In the genomic region with DNA sequence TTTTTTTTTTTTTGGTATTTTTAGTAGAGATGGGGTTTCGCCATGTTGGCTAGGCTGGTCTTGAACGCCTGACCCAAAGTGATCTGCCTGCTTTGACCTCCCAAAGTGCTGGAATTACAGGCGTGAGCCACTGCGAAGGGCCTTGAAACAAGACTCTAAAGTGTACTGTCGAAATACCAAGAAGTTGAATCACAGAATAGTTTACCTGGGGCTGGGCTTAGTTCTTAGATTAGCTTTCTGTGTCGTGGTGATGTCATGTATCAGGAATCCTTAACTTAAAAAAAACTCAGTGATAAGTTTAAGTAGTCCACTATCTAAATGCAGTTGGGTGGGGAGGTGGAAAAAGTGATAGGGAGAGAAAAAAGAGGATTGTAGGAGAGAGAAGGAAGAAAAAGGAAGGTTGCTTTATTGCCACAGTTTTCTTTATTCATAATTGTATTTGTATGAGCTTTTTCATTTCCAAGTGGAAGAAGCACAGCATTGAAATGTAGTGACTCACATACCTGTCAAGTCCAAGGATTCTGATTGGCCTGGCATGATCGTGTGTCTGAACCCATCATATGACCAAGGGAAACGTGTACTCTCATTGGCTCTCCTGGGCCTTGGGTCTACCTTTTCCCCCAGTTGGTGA, we compare ENCODE assay signal across 8 cellular contexts. TPM values are rescaled to one million over a fixed set of nuclear protein-coding genes. Genes with fewer than 3 reads are reported as not detected.
DNase-seq lines count a peak whose midpoint lies in the region; ATAC-seq and TF ChIP-seq lines count a peak whose summit lies in the region.

No MANE protein-coding gene starts in this region.

- H3K9me2 ChIP-seq in SK-N-SH: no peaks in the 10 kb centered on the region

- H3K79me2 ChIP-seq in SK-N-SH (ENCODE audit: insufficient read depth): peaks cover 92% of the 10 kb centered on the region

- TF ChIP-seq EP300 in SK-N-SH (IDR thresholded peaks at IDR 0.05; ENCODE audit: borderline replicate concordance in 1 of 2, low read depth in 1 of 2, low read length in 1 of 2): no peak

- H3K36me3 ChIP-seq in HEK293 (ENCODE audit: control insufficient read depth in 2 of 2, insufficient read depth in 1 of 2, low read length in 2 of 2): no peaks in the 10 kb centered on the region
- peaks cover 0 to 3% of the 10 kb centered on the region in 2 experiments for H3K36me3 ChIP-seq in SK-N-SH (replicated peaks in 1 of 2; ENCODE audit: control insufficient read depth in 1 of 2, insufficient read depth in 2 of 2, low read length in 1 of 2)

- ATAC-seq in HG02852 (IDR thresholded peaks at IDR 0.05; ENCODE audit: unreplicated experiment): no peak

- H3K4me1 ChIP-seq in HEK293 (ENCODE audit: control insufficient read depth, insufficient read depth, low read length): peaks cover 28% of the 10 kb centered on the region
- H3K4me1 ChIP-seq in SK-N-SH (ENCODE audit: control insufficient read depth in 1 of 2, insufficient read depth in 2 of 2, low read depth in 1 of 2, low read length in 1 of 2): peaks cover 5 to 18% of the 10 kb centered on the region in 2 experiments; a peak in 2 of 4 replicates

- TF ChIP-seq CTCF in HEK293 (tag by site-specific recombination; IDR thresholded peaks at IDR 0.05): no peak
- no peak for TF ChIP-seq CTCF in SK-N-SH (IDR thresholded peaks at IDR 0.05)

- DNase-seq in SK-N-SH (no peak), fibroblast of the conjunctiva (ENCODE audit: low read depth) (peak; percentile 65), skeletal muscle cell (ENCODE audit: low read depth) (peak; percentile 36), AG20443 (ENCODE audit: low spot score) (no peak), HUDEP-2 (lab: John Stamatoyannopoulos, UW; ENCODE audit: unreplicated experiment in 76 of 76) (no peak), cerebellar nuclear complex (lab: John Stamatoyannopoulos, UW) (no peak)

- TF ChIP-seq RAD21 in SK-N-SH (IDR thresholded peaks at IDR 0.05; ENCODE audit: low read length): no peak

- POLR2A ChIA-PET in HEK293 (lab: Yijun Ruan, JAX): interaction anchor here (0.6 to 1.4 kb wide), 4 partner anchors 11 to 225 kb away, joined by 3 to 5 read pairs (median 4); no protein-coding TSS in a partner anchor
- POLR2A ChIA-PET in SK-N-SH (lab: Yijun Ruan, JAX): interaction anchor here (0.6 kb wide), 1 partner anchor 109 kb away, joined by 3 read pairs; no protein-coding TSS in a partner anchor

- H3K9me3 ChIP-seq in HEK293 (ENCODE audit: control insufficient read depth, insufficient read depth, low read depth, low read length) (no peaks in the 10 kb centered on the region), SK-N-SH (no peaks in the 10 kb centered on the region)

- H3K27me3 ChIP-seq in SK-N-SH (ENCODE audit: insufficient read depth): no peaks in the 10 kb centered on the region

- WGBS in SK-N-SH (ENCODE audit: low lambda C conversion rate): 23% methylated on average over 8 of the region's 8 CpGs

- no peak overlapping the region for H3K9ac ChIP-seq in SK-N-SH

- H3K4me3 ChIP-seq in HEK293 (ENCODE audit: low read depth, low read length) (no peak overlapping the region), SK-N-SH (ENCODE audit: low read depth in 2 of 2, low read length in 1 of 2) (no peak overlapping the region), skeletal muscle cell (ENCODE audit: low read depth, low read length) (no peak overlapping the region)

- peaks cover 7% of the 10 kb centered on the region for H4K20me1 ChIP-seq in SK-N-SH (ENCODE audit: insufficient read depth)

- CTCF ChIA-PET in HEK293 (lab: Yijun Ruan, JAX): interaction anchor here (0.6 kb wide), 2 partner anchors 222 to 892 kb away, joined by 3 to 4 read pairs; no protein-coding TSS in a partner anchor
- CTCF ChIA-PET in SK-N-SH (lab: Yijun Ruan, JAX): interaction anchor here (0.5 kb wide), 1 partner anchor 12 kb away, joined by 3 read pairs; no protein-coding TSS in a partner anchor

- peak overlapping the region; percentile 35 for H3K4me2 ChIP-seq in SK-N-SH

- H3K27ac ChIP-seq in HEK293 (ENCODE audit: extremely low read depth, low read depth, low read length) (no peak overlapping the region), SK-N-SH (ENCODE audit: low read depth in 2 of 2, low read length in 1 of 2) (peak overlapping the region in 1 of 2 experiments; percentile 63; a peak in 3 of 4 replicates)

- H2AFZ ChIP-seq in SK-N-SH (ENCODE audit: low read depth): no peak overlapping the region

- peaks cover 16% of the 10 kb centered on the region for H3F3A ChIP-seq in SK-N-SH (replicated peaks; ENCODE audit: insufficient read depth)

TF ChIP-seq in HEK293, 187 proteins besides CTCF, POLR2A, EP300 and RAD21 (continues in another document):
- TF ChIP-seq ZNF2 (tag by site-specific recombination; IDR thresholded peaks at IDR 0.05): no peak
- no peak for TF ChIP-seq ZNF561 (tag by site-specific recombination; IDR thresholded peaks at IDR 0.05; ENCODE audit: borderline replicate concordance)
- no peak for TF ChIP-seq OVOL3 (tag by site-specific recombination; IDR thresholded peaks at IDR 0.05)
- TF ChIP-seq, protein P1, sequence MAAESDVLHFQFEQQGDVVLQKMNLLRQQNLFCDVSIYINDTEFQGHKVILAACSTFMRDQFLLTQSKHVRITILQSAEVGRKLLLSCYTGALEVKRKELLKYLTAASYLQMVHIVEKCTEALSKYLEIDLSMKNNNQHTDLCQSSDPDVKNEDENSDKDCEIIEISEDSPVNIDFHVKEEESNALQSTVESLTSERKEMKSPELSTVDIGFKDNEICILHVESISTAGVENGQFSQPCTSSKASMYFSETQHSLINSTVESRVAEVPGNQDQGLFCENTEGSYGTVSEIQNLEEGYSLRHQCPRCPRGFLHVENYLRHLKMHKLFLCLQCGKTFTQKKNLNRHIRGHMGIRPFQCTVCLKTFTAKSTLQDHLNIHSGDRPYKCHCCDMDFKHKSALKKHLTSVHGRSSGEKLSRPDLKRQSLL (tag by site-specific recombination; IDR thresholded peaks at IDR 0.05): no peak
- TF ChIP-seq ZNF169 (tag by site-specific recombination; IDR thresholded peaks at IDR 0.05): no peak
- TF ChIP-seq ZNF510 (tag by site-specific recombination; IDR thresholded peaks at IDR 0.05; ENCODE audit: insufficient replicate concordance): no peak
- no peak for TF ChIP-seq ZNF23 (tag by site-specific recombination; IDR thresholded peaks at IDR 0.05; ENCODE audit: borderline replicate concordance)
- no peak for TF ChIP-seq SP2 (tag by site-specific recombination; IDR thresholded peaks at IDR 0.05)
- TF ChIP-seq PRDM1 (tag by site-specific recombination; IDR thresholded peaks at IDR 0.05): peak; percentile 94
- TF ChIP-seq, protein P2, sequence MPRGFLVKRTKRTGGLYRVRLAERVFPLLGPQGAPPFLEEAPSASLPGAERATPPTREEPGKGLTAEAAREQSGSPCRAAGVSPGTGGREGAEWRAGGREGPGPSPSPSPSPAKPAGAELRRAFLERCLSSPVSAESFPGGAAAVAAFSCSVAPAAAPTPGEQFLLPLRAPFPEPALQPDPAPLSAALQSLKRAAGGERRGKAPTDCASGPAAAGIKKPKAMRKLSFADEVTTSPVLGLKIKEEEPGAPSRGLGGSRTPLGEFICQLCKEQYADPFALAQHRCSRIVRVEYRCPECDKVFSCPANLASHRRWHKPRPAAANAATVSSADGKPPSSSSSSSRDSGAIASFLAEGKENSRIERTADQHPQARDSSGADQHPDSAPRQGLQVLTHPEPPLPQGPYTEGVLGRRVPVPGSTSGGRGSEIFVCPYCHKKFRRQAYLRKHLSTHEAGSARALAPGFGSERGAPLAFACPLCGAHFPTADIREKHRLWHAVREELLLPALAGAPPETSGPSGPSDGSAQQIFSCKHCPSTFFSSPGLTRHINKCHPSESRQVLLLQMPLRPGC (tag by site-specific recombination; IDR thresholded peaks at IDR 0.05): no peak; the same call in 1 of the 2 replicates

TF ChIP-seq in SK-N-SH, 30 proteins besides CTCF, POLR2A, EP300 and RAD21 (continues in another document):
- no peak for TF ChIP-seq NRF1 (IDR thresholded peaks at IDR 0.05; ENCODE audit: low read depth, low read length)
- no peak for TF ChIP-seq FOXJ3 (CRISPR knock-in tag; IDR thresholded peaks at IDR 0.05)
- TF ChIP-seq RCOR1 (IDR thresholded peaks at IDR 0.05; ENCODE audit: low read length): no peak
- TF ChIP-seq RXRA (IDR thresholded peaks at IDR 0.05; ENCODE audit: borderline replicate concordance, low read depth): peak; percentile 64; the same call in 1 of the 2 replicates
- TF ChIP-seq FOXM1 (IDR thresholded peaks at IDR 0.05; ENCODE audit: low read depth): no peak
- TF ChIP-seq TEAD4 (IDR thresholded peaks at IDR 0.05; ENCODE audit: borderline replicate concordance, insufficient read depth): peak; percentile 78; the same call in 1 of the 2 replicates
- no peak for TF ChIP-seq TAF1 (IDR thresholded peaks at IDR 0.05; ENCODE audit: borderline replicate concordance, low read depth, low read length)
- TF ChIP-seq, protein P3, sequence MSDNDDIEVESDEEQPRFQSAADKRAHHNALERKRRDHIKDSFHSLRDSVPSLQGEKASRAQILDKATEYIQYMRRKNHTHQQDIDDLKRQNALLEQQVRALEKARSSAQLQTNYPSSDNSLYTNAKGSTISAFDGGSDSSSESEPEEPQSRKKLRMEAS (IDR thresholded peaks at IDR 0.05; ENCODE audit: low read depth): peak; percentile 61; the same call in 1 of the 2 replicates
- no peak for TF ChIP-seq RFX5 (IDR thresholded peaks at IDR 0.05; ENCODE audit: low read length)
- peak; percentile 72; the same call in 1 of the 2 replicates for TF ChIP-seq FOSL2 (IDR thresholded peaks at IDR 0.05; ENCODE audit: borderline replicate concordance, low read depth)
- TF ChIP-seq EZH2phosphoT487 (IDR thresholded peaks at IDR 0.05; ENCODE audit: borderline replicate concordance, low read depth): no peak
- TF ChIP-seq YY1 (IDR thresholded peaks at IDR 0.05; ENCODE audit: low read depth): no peak
- TF ChIP-seq, protein P4, sequence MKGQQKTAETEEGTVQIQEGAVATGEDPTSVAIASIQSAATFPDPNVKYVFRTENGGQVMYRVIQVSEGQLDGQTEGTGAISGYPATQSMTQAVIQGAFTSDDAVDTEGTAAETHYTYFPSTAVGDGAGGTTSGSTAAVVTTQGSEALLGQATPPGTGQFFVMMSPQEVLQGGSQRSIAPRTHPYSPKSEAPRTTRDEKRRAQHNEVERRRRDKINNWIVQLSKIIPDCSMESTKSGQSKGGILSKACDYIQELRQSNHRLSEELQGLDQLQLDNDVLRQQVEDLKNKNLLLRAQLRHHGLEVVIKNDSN (IDR thresholded peaks at IDR 0.05; ENCODE audit: borderline replicate concordance, low read depth): peak; percentile 67; the same call in 1 of the 2 replicates
- TF ChIP-seq MEF2A (IDR thresholded peaks at IDR 0.05; ENCODE audit: borderline replicate concordance, low read depth): peak; percentile 31; the same call in 1 of the 2 replicates

RNA-seq across cellular contexts. Expression of a gene that starts 13.4 kb away (rescaled TPM):
- polyA plus RNA-seq in SK-N-SH (2012; rRNA removed): 27.8 and 31.3 TPM in 2 replicates
- 23.7 and 30.2 TPM in 2 replicates for polyA plus RNA-seq in SK-N-SH (2012; cell fraction: cytosol; rRNA removed)
- polyA plus RNA-seq in SK-N-SH (2012; cell fraction: nucleus; rRNA removed): 53.2 and 78.1 TPM in 2 replicates

RNA-seq across cellular contexts. Expression of a gene that starts 14.2 kb away (rescaled TPM):
- 26.3 and 45.9 TPM in 2 replicates for polyA plus RNA-seq in SK-N-SH (2012; rRNA removed)
- 32.3 and 37.1 TPM in 2 replicates for polyA plus RNA-seq in SK-N-SH (2012; cell fraction: cytosol; rRNA removed)
- 52.6 and 97.9 TPM in 2 replicates for polyA plus RNA-seq in SK-N-SH (2012; cell fraction: nucleus; rRNA removed)

Comparison
In these comparisons a context has a peak if more than half of its experiments do, and no peak if none do; other contexts are left out.
1. DNase-seq: peak in fibroblast of the conjunctiva (single experiment) and skeletal muscle cell (single experiment); none in SK-N-SH (single experiment), AG20443 (single experiment), HUDEP-2 (0 of 76) and cerebellar nuclear complex (0 of 2).